22 cellular contexts compared by ENCODE assay signal in genomic region chr4:119671205-119671604, GRCh38.
"Had no signal": no experiment of that assay in that cellular context is flagged by ENCODE, and none has a peak within 500 bp of the region (broad histone marks: within the 10 kb centered on the region; RNA-seq: fewer than 3 reads in every experiment).

No MANE protein-coding gene starts in this region.

- H3K27me3 ChIP-seq: pancreas, right atrium auricular region, spleen, testis, tibial artery had no signal

- H3K36me3 ChIP-seq: pancreas, right atrium auricular region, spleen, tibial artery had no signal

- H3K27me3 Mint-ChIP-seq: progenitor cell of endocrine pancreas; stimulated activated memory B cell treated with anti-CD40 and anti-IgM and Interleukin-4, amounts not matched to agents 10 μg/mL and 1 μg/mL and 100 μg/mL, for 72 hours had no signal

- H3K27ac Mint-ChIP-seq: effector memory CD8-positive, alpha-beta T cell; memory B cell; natural killer cell; progenitor cell of endocrine pancreas; stimulated activated memory B cell treated with anti-CD40 and anti-IgM and Interleukin-4, amounts not matched to agents 10 μg/mL and 1 μg/mL and 100 μg/mL, for 72 hours; type B pancreatic cell had no signal

- H3K9me3 ChIP-seq: pancreas, right atrium auricular region, spleen, testis, tibial artery had no signal

- ATAC-seq: effector memory CD8-positive, alpha-beta T cell; left ventricle myocardium superior; natural killer cell; pancreas; sciatic nerve; stimulated activated memory B cell treated with anti-CD40 and anti-IgM and Interleukin-4, amounts not matched to agents 10 μg/mL and 1 μg/mL and 100 μg/mL, for 72 hours; stimulated activated naive CD8-positive, alpha-beta T cell treated with anti-CD3 and anti-CD28 coated beads, Interleukin-15, Interleukin-2, amounts not matched to agents 100 U/mL and 50 U/mL, for 24 hours had no signal

- H3K27ac ChIP-seq: coronary artery, pancreas, right atrium auricular region, skin epidermis, spleen, testis, tibial artery had no signal

- H3K4me3 Mint-ChIP-seq: effector memory CD8-positive, alpha-beta T cell; memory B cell; natural killer cell; stimulated activated memory B cell treated with anti-CD40 and anti-IgM and Interleukin-4, amounts not matched to agents 10 μg/mL and 1 μg/mL and 100 μg/mL, for 72 hours; type B pancreatic cell had no signal

- H3K4me1 Mint-ChIP-seq: memory B cell; natural killer cell; stimulated activated memory B cell treated with anti-CD40 and anti-IgM and Interleukin-4, amounts not matched to agents 10 μg/mL and 1 μg/mL and 100 μg/mL, for 72 hours had no signal

- H3K4me3 ChIP-seq: coronary artery, lung, pancreas, right atrium auricular region, skin epidermis, spleen, testis, tibial artery had no signal

- H3K4me1 ChIP-seq: pancreas, right atrium auricular region, spleen, tibial artery had no signal

- DNase-seq: effector memory CD8-positive, alpha-beta T cell; erythroblast; head of caudate nucleus; left ventricle myocardium superior; natural killer cell; occipital lobe; pancreas; spleen; stimulated activated CD4-positive, alpha-beta T cell treated with anti-CD3 and anti-CD28 coated beads, Interleukin-4, amount 100 ng/mL, for 4 hours; stimulated activated naive CD8-positive, alpha-beta T cell treated with anti-CD3 and anti-CD28 coated beads, Interleukin-15, Interleukin-2, amounts not matched to agents 100 U/mL and 50 U/mL, for 24 hours; substantia nigra; testis; tibial artery had no signal

- H3K9me3 Mint-ChIP-seq: effector memory CD8-positive, alpha-beta T cell; memory B cell; natural killer cell; stimulated activated memory B cell treated with anti-CD40 and anti-IgM and Interleukin-4, amounts not matched to agents 10 μg/mL and 1 μg/mL and 100 μg/mL, for 72 hours; type B pancreatic cell had no signal

- H3K36me3 Mint-ChIP-seq: memory B cell; natural killer cell; stimulated activated memory B cell treated with anti-CD40 and anti-IgM and Interleukin-4, amounts not matched to agents 10 μg/mL and 1 μg/mL and 100 μg/mL, for 72 hours; type B pancreatic cell had no signal
